1 cellular context compared by ENCODE assay signal in genomic region chr11:69449320-69450063, GRCh38.
TF ChIP-seq lines count a peak whose summit lies in the region.

No MANE protein-coding gene starts in this region.

TF ChIP-seq in K562, 482 proteins besides CTCF, POLR2A, EP300 and RAD21 (continued from another document):
- 0 out of 2 replicates have a peak, but pooled peaks have one; percentile 42 for TF ChIP-seq ARID3A (IDR thresholded peaks at IDR 0.05; ENCODE audit: borderline replicate concordance, low read depth, low read length)
- no peak for TF ChIP-seq PATZ1 (CRISPR knock-in tag; IDR thresholded peaks at IDR 0.05; ENCODE audit: borderline replicate concordance)
- no peak for TF ChIP-seq SIN3B (IDR thresholded peaks at IDR 0.05; ENCODE audit: low read depth)
- no peak for TF ChIP-seq ZHX1 (conservative IDR thresholded peaks at IDR 0.05; ENCODE audit: low read length)
- TF ChIP-seq PRMT5 (CRISPR knock-in tag; IDR thresholded peaks at IDR 0.05) = no peak
- TF ChIP-seq SMAD2 (IDR thresholded peaks at IDR 0.05; ENCODE audit: low read depth, low read length) = no peak
- no peak for TF ChIP-seq ZNF277 (CRISPR knock-in tag; IDR thresholded peaks at IDR 0.05; ENCODE audit: borderline replicate concordance)
- TF ChIP-seq PTBP1 (IDR thresholded peaks at IDR 0.05; ENCODE audit: low read depth, low read length) = no peak
- peak; percentile 72 for TF ChIP-seq BHLHE40 (IDR thresholded peaks at IDR 0.05; ENCODE audit: low read length)
- no peak for TF ChIP-seq ZNF551 (CRISPR knock-in tag; IDR thresholded peaks at IDR 0.05)
- no peak for TF ChIP-seq ZNF274 (IDR thresholded peaks at IDR 0.05; ENCODE audit: borderline replicate concordance, low read depth, low read length)
- TF ChIP-seq ZNF507 (tag; conservative IDR thresholded peaks at IDR 0.05) = no peak
- peak; percentile 86 for TF ChIP-seq RNF2 (IDR thresholded peaks at IDR 0.05)
- TF ChIP-seq SIX5 (IDR thresholded peaks at IDR 0.05; ENCODE audit: borderline replicate concordance in 1 of 2, insufficient read depth in 1 of 2, low read depth in 1 of 2, low read length in 2 of 2) = no peak
- TF ChIP-seq ZNF354B (CRISPR knock-in tag; IDR thresholded peaks at IDR 0.05) = no peak
- no peak for TF ChIP-seq ZNF699 (CRISPR knock-in tag; IDR thresholded peaks at IDR 0.05; ENCODE audit: insufficient replicate concordance)
- TF ChIP-seq HOXB6 (CRISPR knock-in tag; IDR thresholded peaks at IDR 0.05; ENCODE audit: borderline replicate concordance) = no peak
- TF ChIP-seq NFE2 (IDR thresholded peaks at IDR 0.05; ENCODE audit: low read depth) = peak; percentile 37; the same call in 1 of the 2 replicates
- TF ChIP-seq LARP7 (IDR thresholded peaks at IDR 0.05) = no peak
- no peak for TF ChIP-seq ZFP30 (CRISPR knock-in tag; IDR thresholded peaks at IDR 0.05; ENCODE audit: borderline replicate concordance)
- TF ChIP-seq ZNF316 (IDR thresholded peaks at IDR 0.05) = no peak
- TF ChIP-seq TAF15 (IDR thresholded peaks at IDR 0.05; ENCODE audit: low read depth, low read length) = no peak
- 0 out of 2 replicates have a peak, but pooled peaks have one; percentile 19 for TF ChIP-seq TARDBP (IDR thresholded peaks at IDR 0.05)
- TF ChIP-seq ZBTB7A (IDR thresholded peaks at IDR 0.05; ENCODE audit: borderline replicate concordance, control insufficient read depth, low read depth, low read length) = peak; percentile 94
- TF ChIP-seq PURB (CRISPR knock-in tag; IDR thresholded peaks at IDR 0.05; ENCODE audit: low read depth) = no peak
- TF ChIP-seq NFE2L1 (tag; IDR thresholded peaks at IDR 0.05; ENCODE audit: borderline replicate concordance, low read depth) = no peak
- TF ChIP-seq ZNF253 (CRISPR knock-in tag; conservative IDR thresholded peaks at IDR 0.05) = no peak
- TF ChIP-seq PKNOX1 (IDR thresholded peaks at IDR 0.05) = no peak
- TF ChIP-seq MLLT1 (IDR thresholded peaks at IDR 0.05) = no peak
- no peak for TF ChIP-seq ZNF778 (CRISPR knock-in tag; IDR thresholded peaks at IDR 0.05)
- no peak for TF ChIP-seq ZNF232 (CRISPR knock-in tag; IDR thresholded peaks at IDR 0.05)
- TF ChIP-seq PRPF4 (IDR thresholded peaks at IDR 0.05; ENCODE audit: insufficient read depth, low read depth, low read length, poor library complexity, severe bottlenecking) = no peak
- no peak for TF ChIP-seq ZNF444 (CRISPR knock-in tag; IDR thresholded peaks at IDR 0.05)
- no peak for TF ChIP-seq ZBTB11 (CRISPR knock-in tag; IDR thresholded peaks at IDR 0.05)
- TF ChIP-seq GABPB1 (CRISPR knock-in tag; IDR thresholded peaks at IDR 0.05) = peak; percentile 56; the same call in 1 of the 2 replicates
- no peak for TF ChIP-seq ZBTB9 (CRISPR knock-in tag; IDR thresholded peaks at IDR 0.05)
- no peak; a peak in 2 of 4 replicates for TF ChIP-seq TBL1XR1 (IDR thresholded peaks at IDR 0.05; ENCODE audit: low read length in 2 of 2)
- no peak for TF ChIP-seq ZBTB8A (IDR thresholded peaks at IDR 0.05; ENCODE audit: partially characterized antibody)
- no peak for TF ChIP-seq U2AF1 (optimal IDR thresholded peaks at IDR 0.05; ENCODE audit: low read depth, low read length)
